ENCODE assay signal across 16 cellular contexts in the genomic region with DNA sequence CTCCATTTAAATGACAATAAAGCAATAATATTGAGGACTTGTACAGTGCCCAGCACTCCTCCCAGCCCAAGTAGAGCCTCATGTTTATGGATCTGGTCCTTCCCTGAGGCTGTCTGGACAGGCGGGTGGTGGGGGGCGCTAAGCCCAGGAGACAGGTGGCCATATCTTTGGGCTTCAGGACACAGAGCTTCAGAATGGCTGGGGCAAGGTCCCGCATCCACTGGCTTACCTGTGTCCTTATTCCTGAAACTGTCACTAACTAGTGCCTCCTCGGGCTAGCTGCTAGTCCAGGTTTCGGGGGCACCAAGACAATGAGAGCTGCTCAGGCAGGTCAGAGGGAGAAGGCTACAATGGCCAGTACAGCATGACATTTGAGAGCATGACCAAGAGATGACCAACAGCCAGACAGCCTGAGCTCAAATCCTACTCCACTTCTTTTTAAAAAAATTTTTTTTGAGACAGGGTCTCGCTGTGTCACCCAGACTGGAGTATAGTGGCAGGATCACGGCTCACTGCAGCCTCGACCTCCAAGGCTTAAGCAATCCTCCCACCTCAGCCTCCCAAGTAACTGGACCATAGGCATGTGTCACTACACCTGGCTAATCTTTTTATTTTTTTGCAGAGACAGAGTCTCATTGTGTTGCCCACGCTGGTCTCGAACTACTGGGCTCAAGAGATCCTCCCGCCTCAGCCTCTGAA. TPM values are rescaled to one million over a fixed set of nuclear protein-coding genes. Genes with fewer than 3 reads are reported as not detected.
DNase-seq lines count a peak whose midpoint lies in the region; ATAC-seq and TF ChIP-seq lines count a peak whose summit lies in the region.
"Had no signal": no experiment of that assay in that cellular context is flagged by ENCODE, and none has a peak within 500 bp of the region (broad histone marks: within the 10 kb centered on the region; RNA-seq: fewer than 3 reads in every experiment).

No MANE protein-coding gene starts in this region.

- POLR2A ChIA-PET in activated CD4-positive, alpha-beta memory T cell treated with anti-CD3 and anti-CD28 coated beads for 36 hours (lab: Charles Lee), result interaction anchor here (1.1 kb wide), 1 partner anchor 33 kb away, joined by 3 read pairs; no protein-coding TSS in a partner anchor

- no peak for TF ChIP-seq CTCF in dorsolateral prefrontal cortex (IDR thresholded peaks at IDR 0.05 in 54 of 56, conservative IDR thresholded peaks at IDR 0.05 in 2 of 56; ENCODE audit: low read depth in 1 of 56, partially characterized antibody in 56 of 56)
- TF ChIP-seq CTCF in nephron (IDR thresholded peaks at IDR 0.05; ENCODE audit: unreplicated experiment in 3 of 3), result no peak

- no peak for ATAC-seq in HG03565 (IDR thresholded peaks at IDR 0.05; ENCODE audit: unreplicated experiment)

- no peaks in the 10 kb centered on the region for H3K27me3 Mint-ChIP-seq in activated T-cell treated with anti-CD3 and anti-CD28 coated beads, Interleukin-2, amount 50 U/mL, for 24 hours
- H3K27me3 Mint-ChIP-seq in activated CD4-positive, alpha-beta memory T cell treated with anti-CD3 and anti-CD28 coated beads for 36 hours, result no peaks in the 10 kb centered on the region
- H3K27me3 Mint-ChIP-seq in nephron (ENCODE audit: low read depth), result no peaks in the 10 kb centered on the region

- intact Hi-C loops in activated CD4-positive, alpha-beta memory T cell treated with anti-CD3 and anti-CD28 coated beads for 36 hours (cut with micrococcal nuclease), result loop anchor here (2.0 kb wide), 2 partner anchors 13 to 19 kb away; no protein-coding TSS in a partner anchor
- intact Hi-C loops in dorsolateral prefrontal cortex (cut with DNase I), result no loop called here

- no peaks in the 10 kb centered on the region for H3K27me3 ChIP-seq in dorsolateral prefrontal cortex
- H3K27me3 ChIP-seq: hepatocyte had no signal

- CTCF ChIA-PET in activated CD4-positive, alpha-beta memory T cell treated with anti-CD3 and anti-CD28 coated beads for 36 hours (lab: Charles Lee), result interaction anchor here (1.0 to 10.6 kb wide), 3 partner anchors 13 to 38 kb away, joined by 3 to 74 read pairs (median 4); no protein-coding TSS in a partner anchor

- H3K4me3 Mint-ChIP-seq in activated T-cell treated with anti-CD3 and anti-CD28 coated beads, Interleukin-2, amount 50 U/mL, for 24 hours, result no peak overlapping the region
- no peak overlapping the region for H3K4me3 Mint-ChIP-seq in activated CD4-positive, alpha-beta memory T cell treated with anti-CD3 and anti-CD28 coated beads for 36 hours
- H3K4me3 Mint-ChIP-seq in nephron, result no peak overlapping the region

- H3K27ac Mint-ChIP-seq in activated T-cell treated with anti-CD3 and anti-CD28 coated beads, Interleukin-2, amount 50 U/mL, for 24 hours, result peak overlapping the region; percentile 87
- H3K27ac Mint-ChIP-seq in activated CD4-positive, alpha-beta memory T cell treated with anti-CD3 and anti-CD28 coated beads for 36 hours, result peak overlapping the region; percentile 64
- H3K27ac Mint-ChIP-seq in nephron, result peak overlapping the region in 2 of 3 experiments; percentile 60 to 63

- peak overlapping the region in 2 of 59 donors; percentile 11 to 26 for H3K4me3 ChIP-seq in dorsolateral prefrontal cortex
- H3K4me3 ChIP-seq: hepatocyte had no signal

- no peaks in the 10 kb centered on the region for H3K9me3 Mint-ChIP-seq in activated T-cell treated with anti-CD3 and anti-CD28 coated beads, Interleukin-2, amount 50 U/mL, for 24 hours
- H3K9me3 Mint-ChIP-seq in activated CD4-positive, alpha-beta memory T cell treated with anti-CD3 and anti-CD28 coated beads for 36 hours, result no peaks in the 10 kb centered on the region
- no peaks in the 10 kb centered on the region for H3K9me3 Mint-ChIP-seq in nephron

- no peak for DNase-seq in activated T-cell treated with anti-CD3 and anti-CD28 coated beads, Interleukin-2, amount 50 U/mL, for 24 hours
- DNase-seq in activated T-cell treated with anti-CD3 and anti-CD28 coated beads for 4 hours (no peak), dorsolateral prefrontal cortex (no peak), HCEC 1CT (no peak), ecto neural progenitor cell (ENCODE audit: low spot score) (no peak)
- no peak for DNase-seq in activated CD4-positive, alpha-beta memory T cell treated with anti-CD3 and anti-CD28 coated beads for 36 hours
- DNase-seq: activated CD4-positive, alpha-beta T cell treated with anti-CD3 and anti-CD28 coated beads, Interleukin-2, amount 50 U/mL, for 48 hours; DMS 273 treated with DMSO at 0.1 percent for 48 hours; GF-D8; mammary epithelial cell; NCI-H526; small intestine; stimulated activated CD4-positive, alpha-beta T cell treated with anti-CD3 and anti-CD28 coated beads, Interleukin-4, amount 100 ng/mL, for 1 hour had no signal

- H3K27ac ChIP-seq in dorsolateral prefrontal cortex, result peak overlapping the region in 57 of 59 donors; percentile 25 to 98 (median 77)
- H3K27ac ChIP-seq: hepatocyte had no signal

- peaks cover 85% of the 10 kb centered on the region for H3K4me1 Mint-ChIP-seq in activated T-cell treated with anti-CD3 and anti-CD28 coated beads, Interleukin-2, amount 50 U/mL, for 24 hours (ENCODE audit: low read depth)
- peaks cover 84% of the 10 kb centered on the region for H3K4me1 Mint-ChIP-seq in activated CD4-positive, alpha-beta memory T cell treated with anti-CD3 and anti-CD28 coated beads for 36 hours (ENCODE audit: low read depth)
- peaks cover 45% of the 10 kb centered on the region for H3K4me1 Mint-ChIP-seq in nephron

- no peaks in the 10 kb centered on the region for H3K36me3 Mint-ChIP-seq in activated T-cell treated with anti-CD3 and anti-CD28 coated beads, Interleukin-2, amount 50 U/mL, for 24 hours (ENCODE audit: low read depth)
- H3K36me3 Mint-ChIP-seq in activated CD4-positive, alpha-beta memory T cell treated with anti-CD3 and anti-CD28 coated beads for 36 hours, result peaks cover 4% of the 10 kb centered on the region
- H3K36me3 Mint-ChIP-seq in nephron (ENCODE audit: low read depth), result no peaks in the 10 kb centered on the region

RNA-seq across cellular contexts. Expression of a gene that starts 43.1 kb away (rescaled TPM):
- 10 to 100 TPM; 21.8 to 22.1 TPM for total RNA-seq in activated CD4-positive, alpha-beta memory T cell treated with anti-CD3 and anti-CD28 coated beads for 36 hours
- total RNA-seq in dorsolateral prefrontal cortex, result 10 to 100 TPM; 29.4 to 56.2 (median 42.8) TPM
